8 cellular contexts compared by ENCODE assay signal in genomic region chr11:15941206-15941770, GRCh38.
DNase-seq lines count a peak whose midpoint lies in the region; ATAC-seq, FAIRE-seq and TF ChIP-seq lines count a peak whose summit lies in the region.

No MANE protein-coding gene starts in this region.

- no peak for FAIRE-seq in HTR-8/SVneo (lab: Jason Lieb, UNC)

- TF ChIP-seq CTCF in coronary artery (IDR thresholded peaks at IDR 0.05) (peak; percentile 31), nephron (IDR thresholded peaks at IDR 0.05; ENCODE audit: unreplicated experiment in 3 of 3) (peak; percentile 62 to 83 (median 81))

- ATAC-seq in left colon (no peak), GM18517 (IDR thresholded peaks at IDR 0.05; ENCODE audit: unreplicated experiment) (no peak), GM21381 (IDR thresholded peaks at IDR 0.05; ENCODE audit: unreplicated experiment) (no peak)

- H3K4me3 ChIP-seq in coronary artery = peak overlapping the region; percentile 30

- CTCF ChIA-PET in activated CD4-positive, alpha-beta T cell treated with anti-CD3 and anti-CD28 coated beads, Interleukin-2, amount 10 ng/mL, durations not matched to agents 7 days and 5 days (lab: Charles Lee) = interaction anchor here (1.0 kb wide), 1 partner anchor 673 kb away, joined by 4 read pairs; no protein-coding TSS in a partner anchor

- H3K27ac Mint-ChIP-seq in activated CD4-positive, alpha-beta T cell treated with anti-CD3 and anti-CD28 coated beads, Interleukin-2, amount 10 ng/mL, durations not matched to agents 7 days and 5 days = no peak overlapping the region
- no peak overlapping the region for H3K27ac Mint-ChIP-seq in nephron

- intact Hi-C loops in left colon (cut with DNase I, micrococcal nuclease) = no loop called here

- no peaks in the 10 kb centered on the region for H3K9me3 Mint-ChIP-seq in activated CD4-positive, alpha-beta T cell treated with anti-CD3 and anti-CD28 coated beads, Interleukin-2, amount 10 ng/mL, durations not matched to agents 7 days and 5 days
- H3K9me3 Mint-ChIP-seq in nephron = peaks cover 11% of the 10 kb centered on the region

- no peaks in the 10 kb centered on the region for H3K27me3 Mint-ChIP-seq in activated CD4-positive, alpha-beta T cell treated with anti-CD3 and anti-CD28 coated beads, Interleukin-2, amount 10 ng/mL, durations not matched to agents 7 days and 5 days
- H3K27me3 Mint-ChIP-seq in nephron (ENCODE audit: low read depth) = peaks cover 11% of the 10 kb centered on the region

- peak; percentile 15 for DNase-seq in activated CD4-positive, alpha-beta T cell treated with anti-CD3 and anti-CD28 coated beads, Interleukin-2, amount 10 ng/mL, durations not matched to agents 7 days and 5 days
- no peak for DNase-seq in activated CD4-positive, alpha-beta T cell treated with anti-CD3 and anti-CD28 coated beads, Interleukin-2, amount 50 U/mL, for 4 hours
- DNase-seq in HTR-8/SVneo (ENCODE audit: insufficient read length, low spot score) (peak; percentile 11), coronary artery (ENCODE audit: low spot score) (peak; percentile 69), left colon (no peak)

- H3K4me1 Mint-ChIP-seq in activated CD4-positive, alpha-beta T cell treated with anti-CD3 and anti-CD28 coated beads, Interleukin-2, amount 10 ng/mL, durations not matched to agents 7 days and 5 days = no peaks in the 10 kb centered on the region
- H3K4me1 Mint-ChIP-seq in nephron = no peaks in the 10 kb centered on the region

- H3K36me3 Mint-ChIP-seq in activated CD4-positive, alpha-beta T cell treated with anti-CD3 and anti-CD28 coated beads, Interleukin-2, amount 10 ng/mL, durations not matched to agents 7 days and 5 days (ENCODE audit: low read depth) = no peaks in the 10 kb centered on the region
- H3K36me3 Mint-ChIP-seq in nephron (ENCODE audit: low read depth) = peaks cover 3% of the 10 kb centered on the region

- H3K27ac ChIP-seq in coronary artery = no peak overlapping the region

- no peak overlapping the region for H3K4me3 Mint-ChIP-seq in activated CD4-positive, alpha-beta T cell treated with anti-CD3 and anti-CD28 coated beads, Interleukin-2, amount 10 ng/mL, durations not matched to agents 7 days and 5 days
- H3K4me3 Mint-ChIP-seq in nephron = no peak overlapping the region

- POLR2A ChIA-PET in activated CD4-positive, alpha-beta T cell treated with anti-CD3 and anti-CD28 coated beads, Interleukin-2, amount 10 ng/mL, durations not matched to agents 7 days and 5 days (lab: Charles Lee) = no interaction called here

Comparison
In these comparisons a context has a peak if more than half of its experiments do, and no peak if none do; other contexts are left out.
1. DNase-seq: peak in activated CD4-positive, alpha-beta T cell treated with anti-CD3 and anti-CD28 coated beads, Interleukin-2, amount 10 ng/mL, durations not matched to agents 7 days and 5 days (single experiment), HTR-8/SVneo (single experiment) and coronary artery (single experiment); none in activated CD4-positive, alpha-beta T cell treated with anti-CD3 and anti-CD28 coated beads, Interleukin-2, amount 50 U/mL, for 4 hours (0 of 2) and left colon (0 of 2).